29 cellular contexts compared by ENCODE assay signal in genomic region chr2:16693854-16694253, GRCh38.
"Had no signal": no experiment of that assay in that cellular context is flagged by ENCODE, and none has a peak within 500 bp of the region (broad histone marks: within the 10 kb centered on the region; RNA-seq: fewer than 3 reads in every experiment).

No MANE protein-coding gene starts in this region.

- H3K27me3 ChIP-seq: colonic mucosa, esophagus muscularis mucosa, foreskin keratinocyte, gastroesophageal sphincter, heart left ventricle, pancreas, suprapubic skin, vagina had no signal

- ATAC-seq: foreskin keratinocyte; gastroesophageal sphincter; heart left ventricle; left colon; lower lobe of right lung; mucosa of descending colon; natural killer cell treated with Interleukin-12 subunit alpha and Interleukin-12 subunit beta and Interleukin-15 and Interleukin-18, amount 100 ng/mL, for 72 hours; pancreas; sciatic nerve; stimulated activated naive CD8-positive, alpha-beta T cell treated with anti-CD3 and anti-CD28 coated beads, Interleukin-15, amount 100 ng/mL, for 72 hours had no signal

- H3K4me2 ChIP-seq: hepatocyte, smooth muscle cell had no signal

- H3K27ac ChIP-seq: colonic mucosa, epithelial cell of prostate, esophagus muscularis mucosa, foreskin keratinocyte, gastroesophageal sphincter, heart left ventricle, hepatocyte, left ventricle myocardium inferior, lower lobe of right lung, neutrophil, pancreas, suprapubic skin, vagina had no signal

- FAIRE-seq: kidney, pancreas had no signal

- H3K79me2 ChIP-seq: hepatocyte had no signal

- H3K36me3 ChIP-seq: colonic mucosa, esophagus muscularis mucosa, gastroesophageal sphincter, heart left ventricle, left ventricle myocardium inferior, lower lobe of right lung, neutrophil, pancreas, suprapubic skin, vagina had no signal

- H2AFZ ChIP-seq: hepatocyte had no signal

- H3K4me3 ChIP-seq: colonic mucosa, esophagus muscularis mucosa, gastroesophageal sphincter, heart left ventricle, hepatocyte, left ventricle myocardium inferior, lower lobe of right lung, mucosa of descending colon, pancreas, smooth muscle cell, suprapubic skin, vagina had no signal

- H3K9me3 ChIP-seq: colonic mucosa, esophagus muscularis mucosa, gastroesophageal sphincter, lower lobe of right lung, mucosa of descending colon, neutrophil, pancreas, suprapubic skin, vagina had no signal

- H3K4me1 ChIP-seq: colonic mucosa, esophagus muscularis mucosa, foreskin keratinocyte, gastroesophageal sphincter, heart left ventricle, left ventricle myocardium inferior, lower lobe of right lung, pancreas, suprapubic skin, vagina had no signal

- DNase-seq: colonic mucosa; effector CD8-positive, alpha-beta T cell; endodermal cell; foreskin keratinocyte; heart left ventricle; kidney; left colon; left ventricle myocardium inferior; lower lobe of right lung; mucosa of descending colon; naive B cell; pancreas; stimulated activated CD4-positive, alpha-beta T cell treated with anti-CD3 and anti-CD28 coated beads, Interleukin-12 subunit alpha, Interleukin-12 subunit beta, amount 100 ng/mL, for 4 hours; stimulated activated CD4-positive, alpha-beta T cell treated with anti-CD3 and anti-CD28 coated beads, Interleukin-1b, Interleukin-23, amount 100 ng/mL, for 48 hours; stimulated activated CD4-positive, alpha-beta T cell treated with anti-CD3 and anti-CD28 coated beads, Interleukin-4, amount 100 ng/mL, for 1 hour; stimulated activated CD8-positive, alpha-beta memory T cell treated with anti-CD3 and anti-CD28 coated beads, Interleukin-4, amount 100 ng/mL, for 48 hours; stimulated activated naive CD4-positive, alpha-beta T cell; stimulated activated naive CD8-positive, alpha-beta T cell treated with anti-CD3 and anti-CD28 coated beads, Interleukin-15, amount 100 ng/mL, for 72 hours; trophoblast cell had no signal
